30 cellular contexts compared by ENCODE assay signal in genomic region chr12:7032990-7033389, GRCh38.
"Had no signal": no experiment of that assay in that cellular context is flagged by ENCODE, and none has a peak within 500 bp of the region (broad histone marks: within the 10 kb centered on the region; RNA-seq: fewer than 3 reads in every experiment).

No MANE protein-coding gene starts in this region.

- H3K36me3 ChIP-seq: brain microvascular endothelial cell, colonic mucosa had no signal

- ATAC-seq: activated CD4-positive, alpha-beta T cell treated with anti-CD3 and anti-CD28 coated beads for 36 hours; activated CD8-positive, alpha-beta T cell treated with anti-CD3 and anti-CD28 coated beads, Interleukin-2, amount 10 ng/mL, durations not matched to agents 7 days and 5 days; activated T-cell treated with anti-CD3 and anti-CD28 coated beads, Interleukin-2, amount 50 U/mL, for 4 hours; activated T-helper 17 cell treated with anti-CD3 and anti-CD28 coated beads, Interleukin-2, amount 50 U/mL, for 72 hours; esophagus mucosa had no signal

- H3K9me3 Mint-ChIP-seq: activated CD4-positive, alpha-beta memory T cell treated with anti-CD3 and anti-CD28 coated beads for 36 hours; activated CD4-positive, alpha-beta T cell treated with anti-CD3 and anti-CD28 coated beads, Interleukin-2, amount 10 ng/mL, durations not matched to agents 24 days and 14 days; activated T-cell treated with anti-CD3 and anti-CD28 coated beads, Interleukin-2, amount 50 U/mL, for 4 hours; activated T-helper 17 cell treated with anti-CD3 and anti-CD28 coated beads, Interleukin-2, amount 50 U/mL, for 72 hours had no signal

- H3K4me3 ChIP-seq: colonic mucosa had no signal

- FAIRE-seq: astrocyte, endometrium, endothelial cell of umbilical vein, frontal cortex had no signal

- H3K4me1 Mint-ChIP-seq: activated CD4-positive, alpha-beta T cell treated with anti-CD3 and anti-CD28 coated beads, Interleukin-2, amount 10 ng/mL, durations not matched to agents 24 days and 14 days; activated T-helper 17 cell treated with anti-CD3 and anti-CD28 coated beads, Interleukin-2, amount 50 U/mL, for 72 hours had no signal

- H3K9me3 ChIP-seq: colonic mucosa had no signal

- H3K27ac Mint-ChIP-seq: activated CD4-positive, alpha-beta memory T cell treated with anti-CD3 and anti-CD28 coated beads for 36 hours; activated CD4-positive, alpha-beta T cell treated with anti-CD3 and anti-CD28 coated beads for 36 hours; activated CD4-positive, alpha-beta T cell treated with anti-CD3 and anti-CD28 coated beads, Interleukin-2, amount 10 ng/mL, durations not matched to agents 24 days and 14 days; activated CD8-positive, alpha-beta T cell treated with anti-CD3 and anti-CD28 coated beads, Interleukin-2, amount 10 ng/mL, durations not matched to agents 7 days and 5 days; activated naive CD8-positive, alpha-beta T cell had no signal

- H3K4me1 ChIP-seq: colonic mucosa had no signal

- H3K4me3 Mint-ChIP-seq: activated CD4-positive, alpha-beta memory T cell treated with anti-CD3 and anti-CD28 coated beads for 36 hours; activated CD4-positive, alpha-beta T cell treated with anti-CD3 and anti-CD28 coated beads for 36 hours; activated CD4-positive, alpha-beta T cell treated with anti-CD3 and anti-CD28 coated beads, Interleukin-2, amount 10 ng/mL, durations not matched to agents 24 days and 14 days; activated CD8-positive, alpha-beta T cell treated with anti-CD3 and anti-CD28 coated beads, Interleukin-2, amount 10 ng/mL, durations not matched to agents 7 days and 5 days; activated naive CD8-positive, alpha-beta T cell; activated T-cell treated with anti-CD3 and anti-CD28 coated beads, Interleukin-2, amount 50 U/mL, for 4 hours; activated T-helper 17 cell treated with anti-CD3 and anti-CD28 coated beads, Interleukin-2, amount 50 U/mL, for 72 hours had no signal

- DNase-seq: activated CD4-positive, alpha-beta memory T cell treated with anti-CD3 and anti-CD28 coated beads for 36 hours; activated CD4-positive, alpha-beta T cell treated with anti-CD3 and anti-CD28 coated beads for 36 hours; activated CD4-positive, alpha-beta T cell treated with anti-CD3 and anti-CD28 coated beads, Interleukin-2, amount 10 ng/mL, durations not matched to agents 24 days and 14 days; activated CD4-positive, CD25-positive, alpha-beta regulatory T cell; activated CD4-positive, CD25-positive, alpha-beta regulatory T cell treated with anti-CD3 and anti-CD28 coated beads, Interleukin-2, amount 50 U/mL, for 72 hours; activated CD8-positive, alpha-beta T cell treated with anti-CD3 and anti-CD28 coated beads, Interleukin-2, amount 10 ng/mL, durations not matched to agents 7 days and 5 days; activated effector memory CD4-positive, alpha-beta T cell treated with Interleukin-2 at 50 U/mL for 16 hours; activated gamma-delta T cell treated with Interleukin-2 at 50 U/mL for 16 hours; activated naive CD4-positive, alpha-beta T cell treated with anti-CD3 and anti-CD28 coated beads, Interleukin-2, amount 50 U/mL, for 16 hours; activated naive CD4-positive, alpha-beta T cell treated with Interleukin-2 at 50 U/mL for 16 hours; activated T-cell treated with anti-CD3 and anti-CD28 coated beads, Interleukin-2, amount 50 U/mL, for 4 hours; amniotic stem cell; anterior cingulate cortex; brain microvascular endothelial cell; central memory CD4-positive, alpha-beta T cell; cerebellar nuclear complex; colonic mucosa; effector CD8-positive, alpha-beta T cell; foreskin fibroblast; head of caudate nucleus; T-helper 1 cell; T-helper 2 cell had no signal

- H3K27ac ChIP-seq: brain microvascular endothelial cell, colonic mucosa, epithelial cell of prostate had no signal

- H3K36me3 Mint-ChIP-seq: activated CD4-positive, alpha-beta memory T cell treated with anti-CD3 and anti-CD28 coated beads for 36 hours; activated naive CD8-positive, alpha-beta T cell had no signal

- H3K27me3 ChIP-seq: brain microvascular endothelial cell, colonic mucosa had no signal
